ENCODE assay signal across 7 cellular contexts in the genomic region with DNA sequence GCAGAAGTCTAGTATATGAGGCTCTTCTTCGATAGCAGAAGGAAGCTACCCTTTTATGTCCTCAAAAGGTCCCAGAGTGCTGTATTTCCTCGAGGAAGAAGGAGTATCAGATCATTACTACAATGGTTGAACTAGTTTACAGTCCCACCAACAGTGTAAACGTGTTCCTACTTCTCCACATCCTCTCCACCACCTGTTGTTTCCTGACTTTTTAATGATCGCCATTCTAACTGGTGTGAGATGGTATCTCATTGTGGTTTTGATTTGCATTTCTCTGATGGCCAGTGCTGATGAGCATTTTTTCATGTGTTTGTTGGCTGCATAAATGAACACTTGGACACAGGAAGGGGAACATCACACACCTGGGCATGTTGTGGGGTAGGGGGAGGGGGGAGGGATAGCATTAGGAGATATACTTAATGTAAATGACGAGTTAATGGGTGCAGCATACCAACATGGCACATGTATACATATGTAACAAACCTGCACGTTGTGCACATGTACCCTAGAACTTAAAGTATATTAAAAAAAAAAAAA. TPM values are rescaled to one million over a fixed set of nuclear protein-coding genes. Genes with fewer than 3 reads are reported as not detected.
A peak's percentile ranks its signal among the peaks of the same experiment; 100 is the strongest.
DNase-seq lines count a peak whose midpoint lies in the region; ATAC-seq, FAIRE-seq and TF ChIP-seq lines count a peak whose summit lies in the region.
"Not testable (repeated sequence)": the region's sequence is repeated elsewhere in the genome, so short reads cannot be mapped to it uniquely, and the experiment has no call there.

No MANE protein-coding gene starts in this region.

- peaks cover 50% of the 10 kb centered on the region for H3F3A ChIP-seq in MM.1S (ENCODE audit: insufficient read depth, low read length)
- H3F3A ChIP-seq in neural progenitor cell (ENCODE audit: low read depth) = not testable (repeated sequence)

- peak; percentile 43 for DNase-seq in GF-D8 (lab: John Stamatoyannopoulos, UW)
- DNase-seq in MM.1S = peak; percentile 62
- not testable (repeated sequence) for DNase-seq in activated T-cell treated with anti-CD3 and anti-CD28 coated beads, Interleukin-2, amount 50 U/mL, for 24 hours; activated naive CD8-positive, alpha-beta T cell treated with anti-CD3 and anti-CD28 coated beads for 36 hours; HepG2 (ENCODE audit: low spot score); neural progenitor cell (ENCODE audit: low spot score)

- H3K9me3 Mint-ChIP-seq in activated T-cell treated with anti-CD3 and anti-CD28 coated beads, Interleukin-2, amount 50 U/mL, for 24 hours; activated naive CD8-positive, alpha-beta T cell treated with anti-CD3 and anti-CD28 coated beads for 36 hours; neural progenitor cell: not testable (repeated sequence)

- H2AFZ ChIP-seq in MM.1S (ENCODE audit: low read length) = peak overlapping the region; percentile 3; the same call in 1 of the 2 replicates
- H2AFZ ChIP-seq in HepG2 (ENCODE audit: low read length); neural progenitor cell (replicated peaks): not testable (repeated sequence)

- peaks cover 46% of the 10 kb centered on the region for H3K4me1 Mint-ChIP-seq in activated T-cell treated with anti-CD3 and anti-CD28 coated beads, Interleukin-2, amount 50 U/mL, for 24 hours (ENCODE audit: low read depth)
- H3K4me1 Mint-ChIP-seq in activated naive CD8-positive, alpha-beta T cell treated with anti-CD3 and anti-CD28 coated beads for 36 hours = peaks cover 39% of the 10 kb centered on the region
- peaks cover 22% of the 10 kb centered on the region for H3K4me1 Mint-ChIP-seq in neural progenitor cell

- CTCF ChIA-PET in HepG2 (lab: Yijun Ruan, JAX; ENCODE audit: low intra/inter-chr PET ratio, low total read pairs) = not testable (repeated sequence)

- H3K36me3 Mint-ChIP-seq in activated T-cell treated with anti-CD3 and anti-CD28 coated beads, Interleukin-2, amount 50 U/mL, for 24 hours (ENCODE audit: low read depth) = peaks cover 13% of the 10 kb centered on the region
- H3K36me3 Mint-ChIP-seq in activated naive CD8-positive, alpha-beta T cell treated with anti-CD3 and anti-CD28 coated beads for 36 hours; neural progenitor cell: not testable (repeated sequence)

- intact Hi-C loops in HepG2 (cut with micrococcal nuclease; ENCODE audit: unreplicated experiment) = loop anchor here (5.0 kb wide), 2 partner anchors 56 to 91 kb away; partner anchors contain the start of genes CEP97 and RPL24

- TF ChIP-seq CTCF in MM.1S (IDR thresholded peaks at IDR 0.05; ENCODE audit: low read length); VCaP (conservative IDR thresholded peaks at IDR 0.05); HepG2 (CRISPR knock-in tag; IDR thresholded peaks at IDR 0.05); neural progenitor cell (IDR thresholded peaks at IDR 0.05): not testable (repeated sequence)

- not testable (repeated sequence) for H3K36me3 ChIP-seq in MM.1S (replicated peaks; ENCODE audit: insufficient read depth, low read length); HepG2 (replicated peaks in 1 of 2; ENCODE audit: control insufficient read depth in 1 of 2, insufficient read depth in 2 of 2, low read length in 2 of 2); neural progenitor cell

- not testable (repeated sequence) for TF ChIP-seq EP300 in HepG2 (IDR thresholded peaks at IDR 0.05; ENCODE audit: low read depth in 2 of 2, low read length in 2 of 2); HepG2 (CRISPR knock-in tag; IDR thresholded peaks at IDR 0.05; ENCODE audit: borderline replicate concordance)

- POLR2A ChIA-PET in HepG2 (lab: Yijun Ruan, JAX) = not testable (repeated sequence)

- TF ChIP-seq RAD21 in HepG2 (CRISPR knock-in tag; IDR thresholded peaks at IDR 0.05) = not testable (repeated sequence)

- H3K4me2 ChIP-seq in MM.1S (ENCODE audit: low read depth, low read length) = peak overlapping the region; percentile 92; the same call in 1 of the 2 replicates
- H3K4me2 ChIP-seq in HepG2 (ENCODE audit: low read depth, low read length) = peak overlapping the region; percentile 99; the same call in 1 of the 2 replicates
- H3K4me2 ChIP-seq in neural progenitor cell = not testable (repeated sequence)

- peak overlapping the region; percentile 95 for H3K9ac ChIP-seq in MM.1S (ENCODE audit: low read length)
- not testable (repeated sequence) for H3K9ac ChIP-seq in HepG2 (ENCODE audit: insufficient read depth, low read depth, low read length); neural progenitor cell

- H3K27ac ChIP-seq in MM.1S (ENCODE audit: low read length) = peak overlapping the region; percentile 91
- 0 out of 2 replicates have a peak overlapping the region, but pooled peaks have one; percentile 92 for H3K27ac ChIP-seq in VCaP
- H3K27ac ChIP-seq in HepG2 (ENCODE audit: extremely low read length, insufficient read depth, low read length); neural progenitor cell: not testable (repeated sequence)

- not testable (repeated sequence) for TF ChIP-seq POLR2A in HepG2 (IDR thresholded peaks at IDR 0.05; ENCODE audit: insufficient read depth in 1 of 2, low read depth in 2 of 2, low read length in 2 of 2)

- WGBS in HepG2 (ENCODE audit: low lambda C conversion rate) = 60% methylated on average over 6 of the region's 6 CpGs

- not testable (repeated sequence) for H3K27me3 Mint-ChIP-seq in activated T-cell treated with anti-CD3 and anti-CD28 coated beads, Interleukin-2, amount 50 U/mL, for 24 hours; activated naive CD8-positive, alpha-beta T cell treated with anti-CD3 and anti-CD28 coated beads for 36 hours; neural progenitor cell (ENCODE audit: insufficient read depth, low read depth)

- H3K27ac Mint-ChIP-seq in activated T-cell treated with anti-CD3 and anti-CD28 coated beads, Interleukin-2, amount 50 U/mL, for 24 hours = peak overlapping the region; percentile 52
- peak overlapping the region; percentile 60 for H3K27ac Mint-ChIP-seq in activated naive CD8-positive, alpha-beta T cell treated with anti-CD3 and anti-CD28 coated beads for 36 hours
- not testable (repeated sequence) for H3K27ac Mint-ChIP-seq in neural progenitor cell

- H3K79me2 ChIP-seq in MM.1S (ENCODE audit: low read length) (peaks cover 36% of the 10 kb centered on the region), neural progenitor cell (ENCODE audit: low read depth) (peaks cover 27% of the 10 kb centered on the region)
- H3K79me2 ChIP-seq in HepG2 (ENCODE audit: insufficient read depth, low read length) = not testable (repeated sequence)

- H3K4me3 Mint-ChIP-seq in activated T-cell treated with anti-CD3 and anti-CD28 coated beads, Interleukin-2, amount 50 U/mL, for 24 hours = peak overlapping the region; percentile 88
- peak overlapping the region; percentile 50 for H3K4me3 Mint-ChIP-seq in activated naive CD8-positive, alpha-beta T cell treated with anti-CD3 and anti-CD28 coated beads for 36 hours
- H3K4me3 Mint-ChIP-seq in neural progenitor cell = peak overlapping the region; percentile 95

- H3K4me1 ChIP-seq in MM.1S (ENCODE audit: low read length) (peaks cover 18% of the 10 kb centered on the region), HepG2 (ENCODE audit: insufficient read depth, low read length) (peaks cover 25% of the 10 kb centered on the region), neural progenitor cell (peaks cover 16% of the 10 kb centered on the region)

- in situ Hi-C loops in HepG2 (cut with HindIII; ENCODE audit: extremely low pct_ligation_motif_present, low pct_unique_long_range_greater_than_20kb) = not testable (repeated sequence)

- not testable (repeated sequence) for H3K9me2 ChIP-seq in MM.1S (replicated peaks; ENCODE audit: insufficient read depth, low read length)

- H4K20me1 ChIP-seq in MM.1S (ENCODE audit: insufficient read depth, low read length); HepG2 (ENCODE audit: insufficient read depth, low read length); neural progenitor cell (ENCODE audit: low read depth): not testable (repeated sequence)

- H3K27me3 ChIP-seq in MM.1S (replicated peaks; ENCODE audit: insufficient read depth, low read length); HepG2 (ENCODE audit: control insufficient read depth in 1 of 2, insufficient read depth in 2 of 2, low read length in 2 of 2); neural progenitor cell: not testable (repeated sequence)

- FAIRE-seq in HepG2 (lab: Jason Lieb, UNC) = not testable (repeated sequence)

- peak overlapping the region; percentile 89 for H3K4me3 ChIP-seq in MM.1S (ENCODE audit: low read length)
- not testable (repeated sequence) for H3K4me3 ChIP-seq in HepG2 (replicated peaks in 1 of 3; ENCODE audit: insufficient read depth in 1 of 3, low read depth in 2 of 3, low read length in 3 of 3); neural progenitor cell

- BruUV-seq in HepG2 (replicated peaks; lab: Mats Ljungman, UMichigan) = not testable (repeated sequence)

- H3K9me3 ChIP-seq in MM.1S (replicated peaks; ENCODE audit: insufficient read depth, low read length); HepG2 (ENCODE audit: low read length); neural progenitor cell (ENCODE audit: low read depth): not testable (repeated sequence)

- not testable (repeated sequence) for ATAC-seq in HepG2

RNA-seq across cellular contexts. Expression of gene NXPE3, which starts 1.2 kb away (rescaled TPM):
- 10 to 100 TPM; 19.9 to 22.5 TPM for total RNA-seq in activated naive CD8-positive, alpha-beta T cell treated with anti-CD3 and anti-CD28 coated beads for 36 hours
- total RNA-seq in HepG2 (2016; rRNA removed; fragmentation: Illumina TruSeq; extraction: Trizol) = 4.7 and 5.3 TPM in 2 replicates
- 2.1 and 2.6 TPM in 2 replicates for total RNA-seq in HepG2 (2016; cell fraction: cytosol; rRNA removed; fragmentation: Illumina TruSeq; extraction: Trizol; ENCODE audit: low read depth)
- total RNA-seq in HepG2 (2016; cell fraction: insoluble cytoplasmic fraction; rRNA removed; fragmentation: Illumina TruSeq; extraction: Trizol) = 4.8 and 5.6 TPM in 2 replicates
- total RNA-seq in HepG2 (2016; cell fraction: membrane; rRNA removed; fragmentation: Illumina TruSeq; extraction: Trizol) = 8.2 and 9.3 TPM in 2 replicates
- total RNA-seq in HepG2 (2016; cell fraction: nucleus; rRNA removed; fragmentation: Illumina TruSeq; extraction: Trizol) = 2.8 and 4.3 TPM in 2 replicates
- polyA plus RNA-seq in HepG2 (2011; rRNA removed) = 3.5 and 3.6 TPM in 2 replicates
- polyA plus RNA-seq in HepG2 (2011; cell fraction: cytosol; rRNA removed) = 2.9 and 4.4 TPM in 2 replicates
- 1.7 and 2.3 TPM in 2 replicates for polyA plus RNA-seq in HepG2 (2011; cell fraction: nucleus; rRNA removed)
- polyA plus RNA-seq in HepG2 (2012) = 2.8 and 4.3 TPM in 2 replicates
- polyA plus RNA-seq in HepG2 (2016; cell fraction: cytosol; fragmentation: Illumina TruSeq; extraction: Trizol; ENCODE audit: low read depth) = 3.2 and 3.3 TPM in 2 replicates
- 6.4 and 7.2 TPM in 2 replicates for polyA plus RNA-seq in HepG2 (2016; cell fraction: insoluble cytoplasmic fraction; fragmentation: Illumina TruSeq; extraction: Trizol; ENCODE audit: low read depth)
- 7.5 and 7.8 TPM in 2 replicates for polyA plus RNA-seq in HepG2 (2016; cell fraction: membrane; fragmentation: Illumina TruSeq; extraction: Trizol; ENCODE audit: low read depth)
- 4.1 and 5.6 TPM in 2 replicates for polyA plus RNA-seq in HepG2 (2016; cell fraction: nucleus; fragmentation: Illumina TruSeq; extraction: Trizol; ENCODE audit: insufficient read depth, low read depth)
- polyA minus RNA-seq in HepG2 (2011; rRNA and poly(A)+ RNA removed; ENCODE audit: low replicate concordance) = 7.4 and 7.9 TPM in 2 replicates
- 1.8 and 3.9 TPM in 2 replicates for polyA minus RNA-seq in HepG2 (2011; cell fraction: cytosol; rRNA and poly(A)+ RNA removed)
- 3.2 and 4.4 TPM in 2 replicates for polyA minus RNA-seq in HepG2 (2011; cell fraction: nucleus; rRNA and poly(A)+ RNA removed)
- 9.4 and 9.6 TPM in 2 replicates for total RNA-seq in neural progenitor cell (ENCODE audit: low replicate concordance)

RNA-seq across cellular contexts. Expression of gene CEP97, which starts 53.4 kb away (rescaled TPM):
- total RNA-seq in activated naive CD8-positive, alpha-beta T cell treated with anti-CD3 and anti-CD28 coated beads for 36 hours = 10 to 100 TPM; 16.1 to 17.1 TPM
- total RNA-seq in HepG2 (2016; rRNA removed; fragmentation: Illumina TruSeq; extraction: Trizol) = 6.5 and 10.2 TPM in 2 replicates
- 0.88 and 0.91 TPM in 2 replicates for total RNA-seq in HepG2 (2016; cell fraction: cytosol; rRNA removed; fragmentation: Illumina TruSeq; extraction: Trizol; ENCODE audit: low read depth)
- total RNA-seq in HepG2 (2016; cell fraction: insoluble cytoplasmic fraction; rRNA removed; fragmentation: Illumina TruSeq; extraction: Trizol) = 6.7 and 10.1 TPM in 2 replicates
- total RNA-seq in HepG2 (2016; cell fraction: membrane; rRNA removed; fragmentation: Illumina TruSeq; extraction: Trizol) = 1.4 and 1.5 TPM in 2 replicates
- total RNA-seq in HepG2 (2016; cell fraction: nucleus; rRNA removed; fragmentation: Illumina TruSeq; extraction: Trizol) = 6.3 and 6.4 TPM in 2 replicates
- 0.71 and 0.99 TPM in 2 replicates for polyA plus RNA-seq in HepG2 (2011; rRNA removed)
- polyA plus RNA-seq in HepG2 (2011; cell fraction: cytosol; rRNA removed) = 0.43 and 0.78 TPM in 2 replicates
- 0.72 and 2.3 TPM in 2 replicates for polyA plus RNA-seq in HepG2 (2011; cell fraction: nucleus; rRNA removed)
- 1.4 and 1.8 TPM in 2 replicates for polyA plus RNA-seq in HepG2 (2012)
- 0.03 and 0.05 TPM in 2 replicates for polyA plus RNA-seq in HepG2 (2016; cell fraction: cytosol; fragmentation: Illumina TruSeq; extraction: Trizol; ENCODE audit: low read depth)
- 2.2 and 2.4 TPM in 2 replicates for polyA plus RNA-seq in HepG2 (2016; cell fraction: insoluble cytoplasmic fraction; fragmentation: Illumina TruSeq; extraction: Trizol; ENCODE audit: low read depth)
- 0.16 and 0.17 TPM in 2 replicates for polyA plus RNA-seq in HepG2 (2016; cell fraction: membrane; fragmentation: Illumina TruSeq; extraction: Trizol; ENCODE audit: low read depth)
- 3.7 and 4.7 TPM in 2 replicates for polyA plus RNA-seq in HepG2 (2016; cell fraction: nucleus; fragmentation: Illumina TruSeq; extraction: Trizol; ENCODE audit: insufficient read depth, low read depth)
- polyA minus RNA-seq in HepG2 (2011; rRNA and poly(A)+ RNA removed; ENCODE audit: low replicate concordance) = 1.5 and 7.8 TPM in 2 replicates
- 3.0 and 4.2 TPM in 2 replicates for polyA minus RNA-seq in HepG2 (2011; cell fraction: cytosol; rRNA and poly(A)+ RNA removed)
- polyA minus RNA-seq in HepG2 (2011; cell fraction: nucleus; rRNA and poly(A)+ RNA removed) = 5.2 and 6.5 TPM in 2 replicates
- 38.2 and 46.1 TPM in 2 replicates for total RNA-seq in neural progenitor cell (ENCODE audit: low replicate concordance)
